8 cellular contexts compared by ENCODE assay signal in the genomic region with DNA sequence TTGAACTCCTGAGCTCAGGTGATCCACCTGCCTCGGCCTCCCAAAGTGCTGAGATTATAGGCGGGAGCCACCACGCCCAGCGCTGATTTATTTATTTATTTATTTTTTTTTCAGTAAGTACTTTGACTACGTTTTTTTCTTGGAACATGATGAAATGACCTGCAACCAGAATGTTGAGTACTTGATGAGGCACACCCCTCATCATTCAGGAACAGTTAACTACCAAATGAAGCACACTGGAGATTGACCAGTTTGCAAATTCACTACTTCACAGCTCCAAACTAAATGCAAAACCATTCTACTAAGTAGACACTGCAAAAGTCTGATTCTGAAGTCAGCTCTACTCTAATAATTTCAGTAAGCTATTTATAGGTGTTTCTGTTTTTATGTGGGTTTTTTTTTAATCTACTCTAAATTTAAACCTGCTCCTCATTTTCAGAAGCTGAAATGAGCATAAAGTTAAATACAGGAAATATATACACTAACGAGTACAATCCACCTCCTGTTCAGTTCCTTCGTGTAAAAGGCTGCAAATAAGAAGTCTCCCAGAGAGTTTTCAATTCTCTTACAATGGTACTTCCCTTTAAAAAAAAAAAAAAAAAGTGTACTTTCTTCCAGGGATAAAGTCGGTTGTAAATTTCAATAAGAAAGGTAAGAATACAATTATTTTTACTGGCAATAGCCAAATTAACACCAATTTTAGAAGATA. TPM values are rescaled to one million over a fixed set of nuclear protein-coding genes. Genes with fewer than 3 reads are reported as not detected.
DNase-seq lines count a peak whose midpoint lies in the region; ATAC-seq and TF ChIP-seq lines count a peak whose summit lies in the region.

No MANE protein-coding gene starts in this region.

- TF ChIP-seq POLR2A in breast epithelium (IDR thresholded peaks at IDR 0.05), result no peak

- peaks cover 54 to 70% (median 60%) of the 10 kb centered on the region in 10 experiments for H3K4me1 ChIP-seq in BLaER1 treated with 17β-estradiol and CSF1 and Interleukin-3, amounts not matched to agents 10 nM and 100 nM
- no peaks in the 10 kb centered on the region for H3K4me1 ChIP-seq in breast epithelium
- H3K4me1 ChIP-seq in muscle layer of duodenum (ENCODE audit: control insufficient read depth in 1 of 2, insufficient read depth in 2 of 2, low read length in 2 of 2), result peaks cover 6 to 21% of the 10 kb centered on the region in 2 donors

- peak overlapping the region in 7 of 11 experiments; percentile 72 to 85 (median 81); a peak in 8 of 22 replicates for H3K27ac ChIP-seq in BLaER1 treated with 17β-estradiol and CSF1 and Interleukin-3, amounts not matched to agents 10 nM and 100 nM
- H3K27ac ChIP-seq in breast epithelium, result peak overlapping the region in 1 of 2 donors; percentile 88
- H3K27ac ChIP-seq in muscle layer of duodenum (ENCODE audit: low read length), result peak overlapping the region; percentile 80

- TF ChIP-seq CTCF in LNCaP clone FGC (IDR thresholded peaks at IDR 0.05; ENCODE audit: control insufficient read depth, extremely low read depth, insufficient read depth), result no peak
- no peak for TF ChIP-seq CTCF in breast epithelium (IDR thresholded peaks at IDR 0.05)

- intact Hi-C loops in breast epithelium (cut with DNase I; ENCODE audit: low total_unique reads), result no loop called here

- H3K36me3 ChIP-seq in BLaER1 treated with 17β-estradiol and CSF1 and Interleukin-3, amounts not matched to agents 10 nM and 100 nM, result peaks cover 0 to 15% (median 0%) of the 10 kb centered on the region in 11 experiments; a peak in 6 of 22 replicates
- H3K36me3 ChIP-seq in breast epithelium (no peaks in the 10 kb centered on the region), muscle layer of duodenum (ENCODE audit: control insufficient read depth in 1 of 2, insufficient read depth in 2 of 2, low read length in 2 of 2) (no peaks in the 10 kb centered on the region)

- peaks cover 0 to 50% (median 11%) of the 10 kb centered on the region in 11 experiments; a peak in 12 of 22 replicates for H4K20me1 ChIP-seq in BLaER1 treated with 17β-estradiol and CSF1 and Interleukin-3, amounts not matched to agents 10 nM and 100 nM

- H3K9ac ChIP-seq in BLaER1 treated with 17β-estradiol and CSF1 and Interleukin-3, amounts not matched to agents 10 nM and 100 nM, result peak overlapping the region; percentile 77 to 88 (median 85); a peak in 18 of 22 replicates

- H3K9me3 ChIP-seq in BLaER1 treated with 17β-estradiol and CSF1 and Interleukin-3, amounts not matched to agents 10 nM and 100 nM (replicated peaks in 1 of 11), result no peaks in the 10 kb centered on the region
- no peaks in the 10 kb centered on the region for H3K9me3 ChIP-seq in breast epithelium
- no peaks in the 10 kb centered on the region for H3K9me3 ChIP-seq in muscle layer of duodenum (ENCODE audit: control insufficient read depth in 1 of 2, low read length in 2 of 2)

- DNase-seq in LNCaP clone FGC (ENCODE audit: low read depth), result no peak
- no peak for DNase-seq in breast epithelium (ENCODE audit: low spot score in 2 of 2)
- DNase-seq in glomerular visceral epithelial cell (ENCODE audit: extremely low spot score), result no peak
- DNase-seq in inferior parietal cortex (ENCODE audit: extremely low spot score), result no peak

- H3K4me2 ChIP-seq in BLaER1 treated with 17β-estradiol and CSF1 and Interleukin-3, amounts not matched to agents 10 nM and 100 nM, result peak overlapping the region; percentile 84 to 94 (median 91)

- ATAC-seq in HG02884 (IDR thresholded peaks at IDR 0.05; ENCODE audit: unreplicated experiment) (no peak), GM21515 (IDR thresholded peaks at IDR 0.05; ENCODE audit: unreplicated experiment) (no peak)

- H3K4me3 ChIP-seq in BLaER1 treated with 17β-estradiol and CSF1 and Interleukin-3, amounts not matched to agents 10 nM and 100 nM, result peak overlapping the region; percentile 75 to 89 (median 80)
- H3K4me3 ChIP-seq in LNCaP clone FGC (ENCODE audit: low read depth, low read length) (peak overlapping the region; percentile 69), breast epithelium (peak overlapping the region; percentile 84 to 99 (median 95)), muscle layer of duodenum (ENCODE audit: low read depth in 1 of 2, low read length in 2 of 2) (peak overlapping the region; percentile 75 to 85)

- H3K27me3 ChIP-seq in BLaER1 treated with 17β-estradiol and CSF1 and Interleukin-3, amounts not matched to agents 10 nM and 100 nM, result no peaks in the 10 kb centered on the region
- H3K27me3 ChIP-seq in breast epithelium (no peaks in the 10 kb centered on the region), muscle layer of duodenum (ENCODE audit: low read depth, low read length) (no peaks in the 10 kb centered on the region)

RNA-seq across cellular contexts. Expression of gene GFPT1, which starts 1.4 kb away (rescaled TPM):
- 10 to 100 TPM; 26.7 to 46.0 (median 45.2) TPM for total RNA-seq in breast epithelium

RNA-seq across cellular contexts. Expression of gene NFU1, which starts 51.6 kb away (rescaled TPM):
- total RNA-seq in breast epithelium, result 10 to 100 TPM; 46.1 to 69.9 (median 49.8) TPM
